1 cellular context compared by ENCODE assay signal in genomic region chr5:81336528-81336927, GRCh38.
TF ChIP-seq lines count a peak whose summit lies in the region.

No MANE protein-coding gene starts in this region.

TF ChIP-seq in GM23338, 12 proteins besides CTCF, POLR2A, EP300 and RAD21 (continued from another document):
- TF ChIP-seq REST (IDR thresholded peaks at IDR 0.05; ENCODE audit: unreplicated experiment): no peak
- TF ChIP-seq NANOG (IDR thresholded peaks at IDR 0.05; ENCODE audit: borderline replicate concordance): no peak
- no peak for TF ChIP-seq EZH2 (IDR thresholded peaks at IDR 0.05; ENCODE audit: low read depth, unreplicated experiment)
- TF ChIP-seq ZNF114 (CRISPR knock-in tag; IDR thresholded peaks at IDR 0.05): no peak
- no peak for TF ChIP-seq EZH2phosphoT487 (IDR thresholded peaks at IDR 0.05; ENCODE audit: unreplicated experiment)
- no peak for TF ChIP-seq ZNF331 (CRISPR knock-in tag; IDR thresholded peaks at IDR 0.05; ENCODE audit: low read depth)
- no peak for TF ChIP-seq POLR2AphosphoS5 (IDR thresholded peaks at IDR 0.05; ENCODE audit: low read depth)
- TF ChIP-seq, protein P1, sequence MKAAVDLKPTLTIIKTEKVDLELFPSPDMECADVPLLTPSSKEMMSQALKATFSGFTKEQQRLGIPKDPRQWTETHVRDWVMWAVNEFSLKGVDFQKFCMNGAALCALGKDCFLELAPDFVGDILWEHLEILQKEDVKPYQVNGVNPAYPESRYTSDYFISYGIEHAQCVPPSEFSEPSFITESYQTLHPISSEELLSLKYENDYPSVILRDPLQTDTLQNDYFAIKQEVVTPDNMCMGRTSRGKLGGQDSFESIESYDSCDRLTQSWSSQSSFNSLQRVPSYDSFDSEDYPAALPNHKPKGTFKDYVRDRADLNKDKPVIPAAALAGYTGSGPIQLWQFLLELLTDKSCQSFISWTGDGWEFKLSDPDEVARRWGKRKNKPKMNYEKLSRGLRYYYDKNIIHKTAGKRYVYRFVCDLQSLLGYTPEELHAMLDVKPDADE (IDR thresholded peaks at IDR 0.05): no peak
